ENCODE assay signal across 8 cellular contexts in genomic region chr17:27632766-27633165, GRCh38. TPM values are rescaled to one million over a fixed set of nuclear protein-coding genes. Genes with fewer than 3 reads are reported as not detected.
DNase-seq lines count a peak whose midpoint lies in the region; ATAC-seq and TF ChIP-seq lines count a peak whose summit lies in the region.
"Not testable (repeated sequence)": the region's sequence is repeated elsewhere in the genome, so short reads cannot be mapped to it uniquely, and the experiment has no call there.

No MANE protein-coding gene starts in this region.

- H3K36me3 Mint-ChIP-seq in CD4-positive, CD25-positive, alpha-beta regulatory T cell: peaks cover 15% of the 10 kb centered on the region
- not testable (repeated sequence) for H3K36me3 Mint-ChIP-seq in activated T-cell treated with anti-CD3 and anti-CD28 coated beads, Interleukin-2, amount 50 U/mL, for 4 hours (ENCODE audit: insufficient read depth)

- not testable (repeated sequence) for TF ChIP-seq EP300 in upper lobe of left lung (IDR thresholded peaks at IDR 0.05)

- peak overlapping the region; percentile 48 for H3K4me3 ChIP-seq in CD4-positive, CD25-positive, alpha-beta regulatory T cell (ENCODE audit: low read depth, low read length)
- H3K4me3 ChIP-seq in lung: not testable (repeated sequence)
- H3K4me3 ChIP-seq in psoas muscle (peak overlapping the region; percentile 52), upper lobe of left lung (peak overlapping the region in 3 of 4 donors; percentile 30 to 54 (median 50))

- ATAC-seq in CD4-positive, CD25-positive, alpha-beta regulatory T cell (ENCODE audit: low read depth in 2 of 2); activated T-cell treated with anti-CD3 and anti-CD28 coated beads, Interleukin-2, amount 50 U/mL, for 4 hours: not testable (repeated sequence)
- peak; percentile 70 for ATAC-seq in lung (ENCODE audit: insufficient read depth, low FRiP score)
- ATAC-seq in psoas muscle: peak; percentile 78 to 90 (median 84)
- peak; percentile 85 to 91 for ATAC-seq in upper lobe of left lung (ENCODE audit: low FRiP score in 2 of 2)

- H3K9me3 ChIP-seq in CD4-positive, CD25-positive, alpha-beta regulatory T cell (ENCODE audit: control insufficient read depth in 2 of 2, low read length in 2 of 2); lung (ENCODE audit: control insufficient read depth in 2 of 2, insufficient read depth in 1 of 2, low read length in 1 of 2); psoas muscle; upper lobe of left lung: not testable (repeated sequence)

- H3K4me1 Mint-ChIP-seq in CD4-positive, CD25-positive, alpha-beta regulatory T cell: peaks cover 14 to 60% (median 41%) of the 10 kb centered on the region in 4 donors
- H3K4me1 Mint-ChIP-seq in activated T-cell treated with anti-CD3 and anti-CD28 coated beads, Interleukin-2, amount 50 U/mL, for 4 hours (ENCODE audit: low read depth): peaks cover 53% of the 10 kb centered on the region

- TF ChIP-seq CTCF in lung (IDR thresholded peaks at IDR 0.05; ENCODE audit: control extremely low read depth, extremely low read depth); psoas muscle (IDR thresholded peaks at IDR 0.05); upper lobe of left lung (IDR thresholded peaks at IDR 0.05): not testable (repeated sequence)

- H3K27ac Mint-ChIP-seq in CD4-positive, CD25-positive, alpha-beta regulatory T cell: peak overlapping the region; percentile 71 to 99 (median 97)

- H3K27me3 ChIP-seq in CD4-positive, CD25-positive, alpha-beta regulatory T cell (ENCODE audit: control insufficient read depth, insufficient read depth, low read length); lung (ENCODE audit: control insufficient read depth, insufficient read depth); psoas muscle (ENCODE audit: insufficient read depth in 3 of 3, low read length in 2 of 3); upper lobe of left lung: not testable (repeated sequence)

- not testable (repeated sequence) for H3K36me3 ChIP-seq in CD4-positive, CD25-positive, alpha-beta regulatory T cell (ENCODE audit: control insufficient read depth, insufficient read depth, low read length); lung (ENCODE audit: control insufficient read depth in 2 of 2, insufficient read depth in 2 of 2, low read length in 2 of 2); psoas muscle (ENCODE audit: insufficient read depth in 1 of 2, low read depth in 1 of 2); upper lobe of left lung

- H3K9me3 Mint-ChIP-seq in CD4-positive, CD25-positive, alpha-beta regulatory T cell; activated T-cell treated with anti-CD3 and anti-CD28 coated beads, Interleukin-2, amount 50 U/mL, for 4 hours: not testable (repeated sequence)

- peaks cover 35% of the 10 kb centered on the region for H3K4me1 ChIP-seq in CD4-positive, CD25-positive, alpha-beta regulatory T cell (ENCODE audit: control insufficient read depth, insufficient read depth, low read length, poor library complexity, severe bottlenecking)
- H3K4me1 ChIP-seq in lung (ENCODE audit: control insufficient read depth in 2 of 2, insufficient read depth in 2 of 2, low read length in 2 of 2) (peaks cover 0 to 25% of the 10 kb centered on the region in 2 donors), psoas muscle (peaks cover 18% of the 10 kb centered on the region), upper lobe of left lung (peaks cover 31 to 52% (median 38%) of the 10 kb centered on the region in 4 donors)

- not testable (repeated sequence) for H3K27me3 Mint-ChIP-seq in CD4-positive, CD25-positive, alpha-beta regulatory T cell; activated T-cell treated with anti-CD3 and anti-CD28 coated beads, Interleukin-2, amount 50 U/mL, for 4 hours (ENCODE audit: low read depth)

- H3K27ac ChIP-seq in CD4-positive, CD25-positive, alpha-beta regulatory T cell (ENCODE audit: insufficient read depth, low read length, poor library complexity, severe bottlenecking): not testable (repeated sequence)
- H3K27ac ChIP-seq in lung (ENCODE audit: low read depth in 1 of 2, low read length in 1 of 2) (peak overlapping the region; percentile 12 to 42), psoas muscle (peak overlapping the region; percentile 56), upper lobe of left lung (peak overlapping the region; percentile 59 to 85 (median 74))

- H3K4me3 Mint-ChIP-seq in CD4-positive, CD25-positive, alpha-beta regulatory T cell: peak overlapping the region in 3 of 4 donors; percentile 67 to 95 (median 95)
- H3K4me3 Mint-ChIP-seq in activated T-cell treated with anti-CD3 and anti-CD28 coated beads, Interleukin-2, amount 50 U/mL, for 4 hours: peak overlapping the region; percentile 83

- not testable (repeated sequence) for DNase-seq in CD4-positive, CD25-positive, alpha-beta regulatory T cell; activated T-cell treated with anti-CD3 and anti-CD28 coated beads, Interleukin-2, amount 50 U/mL, for 4 hours
- DNase-seq in LHCN-M2 (ENCODE audit: low read depth) (peak; percentile 10), cerebellum (ENCODE audit: low spot score) (peak; percentile 36), glomerular endothelial cell (ENCODE audit: extremely low read depth, low read depth, low spot score) (peak; percentile 33), lung (ENCODE audit: low spot score) (peak; percentile 70), psoas muscle (peak; percentile 81 to 88), upper lobe of left lung (peak in 1 of 2 donors; percentile 77)

- intact Hi-C loops in psoas muscle (cut with DNase I): not testable (repeated sequence)

- TF ChIP-seq POLR2A in upper lobe of left lung (IDR thresholded peaks at IDR 0.05): not testable (repeated sequence)

- WGBS in lung, 2 donors: 5 to 22% methylated on average over 8 to 9 of the region's 9 CpGs
- 3 to 8% (median 6%) methylated on average over 9 of the region's 9 CpGs for WGBS in psoas muscle, 3 donors
- WGBS in upper lobe of left lung, 2 donors: 29 to 30% methylated on average over 5 of the region's 9 CpGs

RNA-seq across cellular contexts. Expression of gene LGALS9, which starts 1.8 kb away (rescaled TPM):
- 122 TPM for total RNA-seq in CD4-positive, CD25-positive, alpha-beta regulatory T cell
- 10 to 100 TPM; 38.3 to 56.6 (median 40.2) TPM for polyA plus RNA-seq in CD4-positive, CD25-positive, alpha-beta regulatory T cell
- 0.11 TPM in 1 of 2 replicates, not detected in the other for total RNA-seq in LHCN-M2 (2014; rRNA removed)
- polyA plus RNA-seq in LHCN-M2 (2012): 1.00 TPM
- total RNA-seq in activated T-cell treated with anti-CD3 and anti-CD28 coated beads, Interleukin-2, amount 50 U/mL, for 4 hours: 10 to 100 TPM; 13.4 to 21.8 (median 16.4) TPM
- total RNA-seq in cerebellum: 3.9 TPM
- 120 and 200 TPM in 2 replicates for total RNA-seq in glomerular endothelial cell
- total RNA-seq in lung: 100 to 1,000 TPM in 1 of 2 donors, 10 to 100 TPM in 1; 19.8 to 148 TPM
- 100 to 1,000 TPM in 1 of 2 donors, 10 to 100 TPM in 1; 82.8 to 228 TPM for polyA plus RNA-seq in lung
- total RNA-seq in psoas muscle: 10 to 100 TPM in 3 of 4 donors, 1 to 10 TPM in 1; 9.6 to 11.7 (median 11.1) TPM
- polyA plus RNA-seq in psoas muscle: 10 to 100 TPM in 1 of 3 donors, 1 to 10 TPM in 2; 4.3 to 10.3 (median 7.9) TPM
- total RNA-seq in upper lobe of left lung: 100 to 1,000 TPM in 5 of 6 donors, 10 to 100 TPM in 1; 64.6 to 238 (median 150) TPM
